10 cellular contexts compared by ENCODE assay signal in genomic region chr1:30087465-30087864, GRCh38.
DNase-seq lines count a peak whose midpoint lies in the region; ATAC-seq and TF ChIP-seq lines count a peak whose summit lies in the region.
"Had no signal": no experiment of that assay in that cellular context is flagged by ENCODE, and none has a peak within 500 bp of the region (broad histone marks: within the 10 kb centered on the region; RNA-seq: fewer than 3 reads in every experiment).

No MANE protein-coding gene starts in this region.

- no peak overlapping the region for H3K4me3 Mint-ChIP-seq in endothelial cell (ENCODE audit: unreplicated experiment)
- H3K4me3 Mint-ChIP-seq in type B pancreatic cell, result no peak overlapping the region
- H3K4me3 Mint-ChIP-seq: naive thymus-derived CD4-positive, alpha-beta T cell had no signal

- DNase-seq in SKM-1 treated with dmso at 0.1 percent for 144 hours (lab: John Stamatoyannopoulos, UW; ENCODE audit: unreplicated experiment) (peak; percentile 27), SKM-1 (lab: John Stamatoyannopoulos, UW; ENCODE audit: unreplicated experiment) (no peak), NCI-H1694 treated with DMSO at 0.1 percent for 48 hours (lab: John Stamatoyannopoulos, UW) (peak; percentile 12), endothelial cell (ENCODE audit: low spot score) (peak; percentile 41), type B pancreatic cell (ENCODE audit: extremely low spot score, unreplicated experiment) (no peak), ureter (ENCODE audit: low spot score) (no peak)
- DNase-seq: HCEC 1CT; naive thymus-derived CD4-positive, alpha-beta T cell had no signal

- H3K36me3 Mint-ChIP-seq in endothelial cell (ENCODE audit: low read depth, unreplicated experiment) (peaks cover 9% of the 10 kb centered on the region), type B pancreatic cell (no peaks in the 10 kb centered on the region)

- TF ChIP-seq CTCF in endothelial cell (IDR thresholded peaks at IDR 0.05; ENCODE audit: unreplicated experiment) (peak; percentile 18), type B pancreatic cell (conservative IDR thresholded peaks at IDR 0.05) (peak; percentile 55)

- peaks cover 8% of the 10 kb centered on the region for H3K27me3 Mint-ChIP-seq in endothelial cell (ENCODE audit: unreplicated experiment)
- H3K27me3 Mint-ChIP-seq in type B pancreatic cell, result peaks cover 25% of the 10 kb centered on the region

- ATAC-seq in HG02798 (IDR thresholded peaks at IDR 0.05; ENCODE audit: poor library complexity, unreplicated experiment), result no peak
- ATAC-seq in GM21717 (IDR thresholded peaks at IDR 0.05; ENCODE audit: unreplicated experiment), result no peak
- ATAC-seq: naive thymus-derived CD4-positive, alpha-beta T cell had no signal

- H3K4me1 Mint-ChIP-seq in endothelial cell (ENCODE audit: unreplicated experiment), result peaks cover 8% of the 10 kb centered on the region
- peaks cover 31% of the 10 kb centered on the region for H3K4me1 Mint-ChIP-seq in type B pancreatic cell (ENCODE audit: unreplicated experiment)

- no peak overlapping the region for H3K27ac Mint-ChIP-seq in endothelial cell (ENCODE audit: unreplicated experiment)
- H3K27ac Mint-ChIP-seq in type B pancreatic cell, result no peak overlapping the region
- H3K27ac Mint-ChIP-seq: naive thymus-derived CD4-positive, alpha-beta T cell had no signal

- H3K9me3 Mint-ChIP-seq in endothelial cell (ENCODE audit: unreplicated experiment) (peaks cover 14% of the 10 kb centered on the region), type B pancreatic cell (peaks cover 13% of the 10 kb centered on the region)

Comparison
In these comparisons a context has a peak if more than half of its experiments do, and no peak if none do; other contexts are left out.
1. DNase-seq: peak in SKM-1 treated with dmso at 0.1 percent for 144 hours (single experiment), NCI-H1694 treated with DMSO at 0.1 percent for 48 hours (single experiment) and endothelial cell (single experiment); none in SKM-1 (single experiment), type B pancreatic cell (single experiment) and ureter (single experiment).